Comparison of ENCODE assay signal across 1 cellular context in the genomic region with DNA sequence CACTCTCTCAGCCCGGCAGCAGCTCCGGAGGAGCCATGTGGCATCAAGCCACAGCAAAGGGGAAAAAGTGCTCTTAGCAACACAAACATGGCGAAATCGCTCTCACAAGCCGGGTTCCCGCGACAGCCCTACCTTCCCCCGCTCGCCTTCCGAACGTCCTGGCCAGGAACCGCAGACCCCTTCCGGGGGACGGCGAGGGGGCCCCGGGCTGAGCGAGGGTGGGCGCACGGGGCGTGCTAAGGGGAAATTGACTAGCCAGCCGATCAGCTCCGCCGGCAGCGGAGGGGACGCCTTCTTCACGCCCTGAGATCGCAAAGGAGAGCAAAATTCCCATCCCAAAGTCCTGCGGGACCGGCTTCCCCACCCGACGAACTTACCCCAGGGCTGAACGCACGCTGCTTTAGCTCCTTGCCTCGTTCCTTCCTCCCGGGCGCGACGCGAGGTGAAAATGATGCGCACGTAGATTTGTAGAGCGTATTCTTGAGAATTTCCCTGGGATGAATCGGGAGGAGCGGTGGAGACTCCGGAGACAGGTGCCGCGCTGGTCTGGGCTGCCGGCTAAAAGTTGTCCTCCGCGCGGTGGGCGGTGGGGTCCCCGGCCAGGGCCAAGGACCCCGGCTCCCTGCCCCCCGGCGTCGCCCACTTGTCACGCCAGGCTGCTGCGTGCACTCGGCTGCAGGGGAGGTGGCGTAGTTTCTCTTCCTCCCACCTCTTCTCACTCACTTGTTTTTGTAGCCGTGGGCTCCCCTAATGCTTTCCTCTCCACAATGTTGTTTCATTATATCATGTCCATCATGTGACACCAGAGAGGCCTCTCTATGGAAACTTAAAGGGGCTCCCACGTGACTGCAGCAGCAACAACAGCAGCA.
TF ChIP-seq lines count a peak whose summit lies in the region.

No MANE protein-coding gene starts in this region.

TF ChIP-seq in HepG2, 621 proteins besides CTCF, POLR2A, EP300 and RAD21 (continued from another document and continues in another):
- TF ChIP-seq RARG (CRISPR knock-in tag; IDR thresholded peaks at IDR 0.05; ENCODE audit: low read depth) (no peak), GATAD2A (CRISPR knock-in tag; IDR thresholded peaks at IDR 0.05) (peak; percentile 42; the same call in 1 of the 2 replicates), SNAPC2 (CRISPR knock-in tag; IDR thresholded peaks at IDR 0.05) (no peak), FOXO1 (CRISPR knock-in tag; IDR thresholded peaks at IDR 0.05) (peak; percentile 42; the same call in 1 of the 2 replicates), POLR2G (IDR thresholded peaks at IDR 0.05; ENCODE audit: low read depth, low read length) (peak; percentile 29; the same call in 1 of the 2 replicates), SMAD9 (CRISPR knock-in tag; IDR thresholded peaks at IDR 0.05) (no peak), ZBTB7B (CRISPR knock-in tag; IDR thresholded peaks at IDR 0.05) (peak; percentile 43), TP53 (CRISPR knock-in tag; conservative IDR thresholded peaks at IDR 0.05) (no peak), MAFG (CRISPR knock-in tag; IDR thresholded peaks at IDR 0.05) (no peak), GATA4 (IDR thresholded peaks at IDR 0.05; ENCODE audit: borderline replicate concordance, low read depth) (0 out of 2 replicates have a peak, but pooled peaks have one; percentile 24), ZNF792 (CRISPR knock-in tag; IDR thresholded peaks at IDR 0.05) (no peak), ZNF382 (CRISPR knock-in tag; IDR thresholded peaks at IDR 0.05; ENCODE audit: borderline replicate concordance) (no peak), SP5 (CRISPR knock-in tag; IDR thresholded peaks at IDR 0.05; ENCODE audit: borderline replicate concordance, low read depth) (peak; percentile 28; the same call in 1 of the 2 replicates), CBFB (CRISPR knock-in tag; IDR thresholded peaks at IDR 0.05) (0 out of 2 replicates have a peak, but pooled peaks have one; percentile 6), SAFB2 (CRISPR knock-in tag; IDR thresholded peaks at IDR 0.05; ENCODE audit: borderline replicate concordance, low read depth) (no peak), CEBPG (CRISPR knock-in tag; IDR thresholded peaks at IDR 0.05) (no peak), FOXP1 (IDR thresholded peaks at IDR 0.05) (no peak), FOXP1 (CRISPR knock-in tag; IDR thresholded peaks at IDR 0.05) (peak; percentile 48; the same call in 1 of the 2 replicates), NFIB (CRISPR knock-in tag; IDR thresholded peaks at IDR 0.05; ENCODE audit: borderline replicate concordance) (no peak), NCOA1 (CRISPR knock-in tag; IDR thresholded peaks at IDR 0.05) (no peak), ZNF337 (CRISPR knock-in tag; IDR thresholded peaks at IDR 0.05; ENCODE audit: borderline replicate concordance, low read depth) (peak; percentile 48; the same call in 1 of the 2 replicates), KDM5B (CRISPR knock-in tag; IDR thresholded peaks at IDR 0.05; ENCODE audit: borderline replicate concordance) (peak; percentile 64; the same call in 1 of the 2 replicates), ZSCAN9 (CRISPR knock-in tag; IDR thresholded peaks at IDR 0.05; ENCODE audit: borderline replicate concordance) (0 out of 2 replicates have a peak, but pooled peaks have one; percentile 4), NR2F2 (IDR thresholded peaks at IDR 0.05; ENCODE audit: borderline replicate concordance, low read depth) (no peak)
- TF ChIP-seq, protein P1, sequence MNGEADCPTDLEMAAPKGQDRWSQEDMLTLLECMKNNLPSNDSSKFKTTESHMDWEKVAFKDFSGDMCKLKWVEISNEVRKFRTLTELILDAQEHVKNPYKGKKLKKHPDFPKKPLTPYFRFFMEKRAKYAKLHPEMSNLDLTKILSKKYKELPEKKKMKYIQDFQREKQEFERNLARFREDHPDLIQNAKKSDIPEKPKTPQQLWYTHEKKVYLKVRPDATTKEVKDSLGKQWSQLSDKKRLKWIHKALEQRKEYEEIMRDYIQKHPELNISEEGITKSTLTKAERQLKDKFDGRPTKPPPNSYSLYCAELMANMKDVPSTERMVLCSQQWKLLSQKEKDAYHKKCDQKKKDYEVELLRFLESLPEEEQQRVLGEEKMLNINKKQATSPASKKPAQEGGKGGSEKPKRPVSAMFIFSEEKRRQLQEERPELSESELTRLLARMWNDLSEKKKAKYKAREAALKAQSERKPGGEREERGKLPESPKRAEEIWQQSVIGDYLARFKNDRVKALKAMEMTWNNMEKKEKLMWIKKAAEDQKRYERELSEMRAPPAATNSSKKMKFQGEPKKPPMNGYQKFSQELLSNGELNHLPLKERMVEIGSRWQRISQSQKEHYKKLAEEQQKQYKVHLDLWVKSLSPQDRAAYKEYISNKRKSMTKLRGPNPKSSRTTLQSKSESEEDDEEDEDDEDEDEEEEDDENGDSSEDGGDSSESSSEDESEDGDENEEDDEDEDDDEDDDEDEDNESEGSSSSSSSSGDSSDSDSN (CRISPR knock-in tag; IDR thresholded peaks at IDR 0.05) = peak; percentile 52
- TF ChIP-seq, protein P2, sequence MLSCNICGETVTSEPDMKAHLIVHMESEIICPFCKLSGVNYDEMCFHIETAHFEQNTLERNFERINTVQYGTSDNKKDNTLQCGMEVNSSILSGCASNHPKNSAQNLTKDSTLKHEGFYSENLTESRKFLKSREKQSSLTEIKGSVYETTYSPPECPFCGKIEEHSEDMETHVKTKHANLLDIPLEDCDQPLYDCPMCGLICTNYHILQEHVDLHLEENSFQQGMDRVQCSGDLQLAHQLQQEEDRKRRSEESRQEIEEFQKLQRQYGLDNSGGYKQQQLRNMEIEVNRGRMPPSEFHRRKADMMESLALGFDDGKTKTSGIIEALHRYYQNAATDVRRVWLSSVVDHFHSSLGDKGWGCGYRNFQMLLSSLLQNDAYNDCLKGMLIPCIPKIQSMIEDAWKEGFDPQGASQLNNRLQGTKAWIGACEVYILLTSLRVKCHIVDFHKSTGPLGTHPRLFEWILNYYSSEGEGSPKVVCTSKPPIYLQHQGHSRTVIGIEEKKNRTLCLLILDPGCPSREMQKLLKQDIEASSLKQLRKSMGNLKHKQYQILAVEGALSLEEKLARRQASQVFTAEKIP (CRISPR knock-in tag; IDR thresholded peaks at IDR 0.05; ENCODE audit: borderline replicate concordance) = no peak
- TF ChIP-seq, protein P3, sequence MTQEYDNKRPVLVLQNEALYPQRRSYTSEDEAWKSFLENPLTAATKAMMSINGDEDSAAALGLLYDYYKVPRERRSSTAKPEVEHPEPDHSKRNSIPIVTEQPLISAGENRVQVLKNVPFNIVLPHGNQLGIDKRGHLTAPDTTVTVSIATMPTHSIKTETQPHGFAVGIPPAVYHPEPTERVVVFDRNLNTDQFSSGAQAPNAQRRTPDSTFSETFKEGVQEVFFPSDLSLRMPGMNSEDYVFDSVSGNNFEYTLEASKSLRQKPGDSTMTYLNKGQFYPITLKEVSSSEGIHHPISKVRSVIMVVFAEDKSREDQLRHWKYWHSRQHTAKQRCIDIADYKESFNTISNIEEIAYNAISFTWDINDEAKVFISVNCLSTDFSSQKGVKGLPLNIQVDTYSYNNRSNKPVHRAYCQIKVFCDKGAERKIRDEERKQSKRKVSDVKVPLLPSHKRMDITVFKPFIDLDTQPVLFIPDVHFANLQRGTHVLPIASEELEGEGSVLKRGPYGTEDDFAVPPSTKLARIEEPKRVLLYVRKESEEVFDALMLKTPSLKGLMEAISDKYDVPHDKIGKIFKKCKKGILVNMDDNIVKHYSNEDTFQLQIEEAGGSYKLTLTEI (CRISPR knock-in tag; conservative IDR thresholded peaks at IDR 0.05) = no peak
- TF ChIP-seq, protein P4, sequence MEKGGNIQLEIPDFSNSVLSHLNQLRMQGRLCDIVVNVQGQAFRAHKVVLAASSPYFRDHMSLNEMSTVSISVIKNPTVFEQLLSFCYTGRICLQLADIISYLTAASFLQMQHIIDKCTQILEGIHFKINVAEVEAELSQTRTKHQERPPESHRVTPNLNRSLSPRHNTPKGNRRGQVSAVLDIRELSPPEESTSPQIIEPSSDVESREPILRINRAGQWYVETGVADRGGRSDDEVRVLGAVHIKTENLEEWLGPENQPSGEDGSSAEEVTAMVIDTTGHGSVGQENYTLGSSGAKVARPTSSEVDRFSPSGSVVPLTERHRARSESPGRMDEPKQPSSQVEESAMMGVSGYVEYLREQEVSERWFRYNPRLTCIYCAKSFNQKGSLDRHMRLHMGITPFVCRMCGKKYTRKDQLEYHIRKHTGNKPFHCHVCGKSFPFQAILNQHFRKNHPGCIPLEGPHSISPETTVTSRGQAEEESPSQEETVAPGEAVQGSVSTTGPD (CRISPR knock-in tag; IDR thresholded peaks at IDR 0.05) = no peak
- TF ChIP-seq, protein P5, sequence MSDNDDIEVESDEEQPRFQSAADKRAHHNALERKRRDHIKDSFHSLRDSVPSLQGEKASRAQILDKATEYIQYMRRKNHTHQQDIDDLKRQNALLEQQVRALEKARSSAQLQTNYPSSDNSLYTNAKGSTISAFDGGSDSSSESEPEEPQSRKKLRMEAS (IDR thresholded peaks at IDR 0.05) = peak; percentile 49
- TF ChIP-seq, protein P6, sequence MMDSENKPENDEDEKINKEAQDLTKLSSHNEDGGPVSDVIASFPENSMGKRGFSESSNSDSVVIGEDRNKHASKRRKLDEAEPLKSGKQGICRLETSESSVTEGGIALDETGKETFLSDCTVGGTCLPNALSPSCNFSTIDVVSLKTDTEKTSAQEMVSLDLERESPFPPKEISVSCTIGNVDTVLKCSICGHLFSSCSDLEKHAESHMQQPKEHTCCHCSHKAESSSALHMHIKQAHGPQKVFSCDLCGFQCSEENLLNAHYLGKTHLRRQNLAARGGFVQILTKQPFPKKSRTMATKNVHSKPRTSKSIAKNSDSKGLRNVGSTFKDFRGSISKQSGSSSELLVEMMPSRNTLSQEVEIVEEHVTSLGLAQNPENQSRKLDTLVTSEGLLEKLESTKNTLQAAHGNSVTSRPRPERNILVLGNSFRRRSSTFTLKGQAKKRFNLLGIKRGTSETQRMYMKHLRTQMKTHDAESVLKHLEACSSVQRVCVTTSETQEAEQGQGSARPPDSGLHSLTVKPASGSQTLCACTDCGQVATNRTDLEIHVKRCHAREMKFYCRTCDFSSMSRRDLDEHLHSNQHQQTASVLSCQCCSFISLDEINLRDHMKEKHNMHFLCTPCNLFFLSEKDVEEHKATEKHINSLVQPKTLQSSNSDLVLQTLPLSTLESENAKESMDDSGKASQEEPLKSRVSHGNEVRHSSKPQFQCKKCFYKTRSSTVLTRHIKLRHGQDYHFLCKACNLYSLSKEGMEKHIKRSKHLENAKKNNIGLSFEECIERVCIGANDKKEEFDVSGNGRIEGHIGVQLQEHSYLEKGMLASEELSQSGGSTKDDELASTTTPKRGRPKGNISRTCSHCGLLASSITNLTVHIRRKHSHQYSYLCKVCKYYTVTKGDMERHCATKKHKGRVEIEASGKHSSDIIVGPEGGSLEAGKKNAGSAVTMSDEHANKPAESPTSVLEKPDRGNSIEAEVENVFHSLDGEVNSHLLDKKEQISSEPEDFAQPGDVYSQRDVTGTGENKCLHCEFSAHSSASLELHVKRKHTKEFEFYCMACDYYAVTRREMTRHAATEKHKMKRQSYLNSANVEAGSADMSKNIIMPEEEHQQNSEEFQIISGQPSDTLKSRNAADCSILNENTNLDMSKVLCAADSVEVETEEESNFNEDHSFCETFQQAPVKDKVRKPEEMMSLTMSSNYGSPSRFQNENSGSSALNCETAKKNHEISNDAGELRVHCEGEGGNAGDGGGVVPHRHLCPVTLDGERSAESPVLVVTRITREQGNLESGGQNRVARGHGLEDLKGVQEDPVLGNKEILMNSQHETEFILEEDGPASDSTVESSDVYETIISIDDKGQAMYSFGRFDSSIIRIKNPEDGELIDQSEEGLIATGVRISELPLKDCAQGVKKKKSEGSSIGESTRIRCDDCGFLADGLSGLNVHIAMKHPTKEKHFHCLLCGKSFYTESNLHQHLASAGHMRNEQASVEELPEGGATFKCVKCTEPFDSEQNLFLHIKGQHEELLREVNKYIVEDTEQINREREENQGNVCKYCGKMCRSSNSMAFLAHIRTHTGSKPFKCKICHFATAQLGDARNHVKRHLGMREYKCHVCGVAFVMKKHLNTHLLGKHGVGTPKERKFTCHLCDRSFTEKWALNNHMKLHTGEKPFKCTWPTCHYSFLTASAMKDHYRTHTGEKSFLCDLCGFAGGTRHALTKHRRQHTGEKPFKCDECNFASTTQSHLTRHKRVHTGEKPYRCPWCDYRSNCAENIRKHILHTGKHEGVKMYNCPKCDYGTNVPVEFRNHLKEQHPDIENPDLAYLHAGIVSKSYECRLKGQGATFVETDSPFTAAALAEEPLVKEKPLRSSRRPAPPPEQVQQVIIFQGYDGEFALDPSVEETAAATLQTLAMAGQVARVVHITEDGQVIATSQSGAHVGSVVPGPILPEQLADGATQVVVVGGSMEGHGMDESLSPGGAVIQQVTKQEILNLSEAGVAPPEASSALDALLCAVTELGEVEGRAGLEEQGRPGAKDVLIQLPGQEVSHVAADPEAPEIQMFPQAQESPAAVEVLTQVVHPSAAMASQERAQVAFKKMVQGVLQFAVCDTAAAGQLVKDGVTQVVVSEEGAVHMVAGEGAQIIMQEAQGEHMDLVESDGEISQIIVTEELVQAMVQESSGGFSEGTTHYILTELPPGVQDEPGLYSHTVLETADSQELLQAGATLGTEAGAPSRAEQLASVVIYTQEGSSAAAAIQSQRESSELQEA (CRISPR knock-in tag; IDR thresholded peaks at IDR 0.05; ENCODE audit: not compliant biosample characterization) = peak; percentile 67
- TF ChIP-seq, protein P7, sequence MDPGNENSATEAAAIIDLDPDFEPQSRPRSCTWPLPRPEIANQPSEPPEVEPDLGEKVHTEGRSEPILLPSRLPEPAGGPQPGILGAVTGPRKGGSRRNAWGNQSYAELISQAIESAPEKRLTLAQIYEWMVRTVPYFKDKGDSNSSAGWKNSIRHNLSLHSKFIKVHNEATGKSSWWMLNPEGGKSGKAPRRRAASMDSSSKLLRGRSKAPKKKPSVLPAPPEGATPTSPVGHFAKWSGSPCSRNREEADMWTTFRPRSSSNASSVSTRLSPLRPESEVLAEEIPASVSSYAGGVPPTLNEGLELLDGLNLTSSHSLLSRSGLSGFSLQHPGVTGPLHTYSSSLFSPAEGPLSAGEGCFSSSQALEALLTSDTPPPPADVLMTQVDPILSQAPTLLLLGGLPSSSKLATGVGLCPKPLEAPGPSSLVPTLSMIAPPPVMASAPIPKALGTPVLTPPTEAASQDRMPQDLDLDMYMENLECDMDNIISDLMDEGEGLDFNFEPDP (CRISPR knock-in tag; conservative IDR thresholded peaks at IDR 0.05) = no peak
- TF ChIP-seq, protein P8, sequence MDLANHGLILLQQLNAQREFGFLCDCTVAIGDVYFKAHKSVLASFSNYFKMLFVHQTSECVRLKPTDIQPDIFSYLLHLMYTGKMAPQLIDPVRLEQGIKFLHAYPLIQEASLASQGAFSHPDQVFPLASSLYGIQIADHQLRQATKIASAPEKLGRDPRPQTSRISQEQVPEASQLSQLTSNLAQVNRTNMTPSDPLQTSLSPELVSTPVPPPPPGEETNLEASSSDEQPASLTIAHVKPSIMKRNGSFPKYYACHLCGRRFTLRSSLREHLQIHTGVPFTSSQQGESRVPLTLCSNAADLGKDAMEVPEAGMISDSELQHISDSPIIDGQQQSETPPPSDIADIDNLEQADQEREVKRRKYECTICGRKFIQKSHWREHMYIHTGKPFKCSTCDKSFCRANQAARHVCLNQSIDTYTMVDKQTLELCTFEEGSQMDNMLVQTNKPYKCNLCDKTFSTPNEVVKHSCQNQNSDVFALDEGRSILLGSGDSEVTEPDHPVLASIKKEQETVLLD (CRISPR knock-in tag; IDR thresholded peaks at IDR 0.05; ENCODE audit: low read depth) = no peak
